Comparison of ENCODE assay signal across 9 cellular contexts in the genomic region with DNA sequence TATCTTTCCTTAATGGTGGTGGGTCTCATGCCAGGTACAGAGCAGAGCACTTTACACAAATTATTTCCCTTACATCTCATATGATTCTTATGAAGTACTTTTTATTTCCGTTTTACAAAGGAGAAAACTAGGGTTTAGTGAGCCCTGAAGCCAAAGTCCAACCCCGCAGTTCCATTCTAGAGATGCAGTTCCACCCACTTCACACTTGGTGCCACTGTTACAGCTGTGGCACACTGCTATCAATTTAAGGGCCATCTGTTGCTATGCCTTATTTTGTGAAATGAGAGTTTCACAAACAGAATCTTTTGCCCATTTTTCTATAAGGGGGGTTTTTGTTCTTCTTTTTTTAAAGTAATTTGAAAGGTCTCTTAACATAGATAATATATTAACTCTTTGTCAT. TPM values are rescaled to one million over a fixed set of nuclear protein-coding genes. Genes with fewer than 3 reads are reported as not detected.
DNase-seq lines count a peak whose midpoint lies in the region; ATAC-seq, FAIRE-seq and TF ChIP-seq lines count a peak whose summit lies in the region.
"Had no signal": no experiment of that assay in that cellular context is flagged by ENCODE, and none has a peak within 500 bp of the region (broad histone marks: within the 10 kb centered on the region; RNA-seq: fewer than 3 reads in every experiment).

No MANE protein-coding gene starts in this region.

- no peaks in the 10 kb centered on the region for H3K4me1 Mint-ChIP-seq in neural crest cell

- H3K4me3 ChIP-seq in GM12865 (ENCODE audit: low read depth, low read length) (no peak overlapping the region), bronchial epithelial cell (ENCODE audit: low read depth, low read length) (no peak overlapping the region), prostate gland (no peak overlapping the region)

- no peaks in the 10 kb centered on the region for H3K9me3 ChIP-seq in prostate gland

- DNase-seq in GM12865 (ENCODE audit: low read depth), result peak; percentile 48
- peak; percentile 20 for DNase-seq in KBM-7
- no peak for DNase-seq in bronchial epithelial cell (ENCODE audit: low read depth)
- no peak for DNase-seq in neural crest cell (ENCODE audit: low read depth, low spot score)
- no peak for DNase-seq in prostate gland (ENCODE audit: low spot score)
- DNase-seq in NCI-H526 treated with DMSO at 0.1 percent for 48 hours (lab: John Stamatoyannopoulos, UW), result no peak
- DNase-seq: stimulated activated CD4-positive, alpha-beta T cell treated with anti-CD3 and anti-CD28 coated beads, Interleukin-4, amount 100 ng/mL, for 24 hours had no signal

- no peak overlapping the region for H3K27ac ChIP-seq in prostate gland

- intact Hi-C loops in prostate gland (cut with DNase I), result no loop called here

- FAIRE-seq in bronchial epithelial cell (lab: Jason Lieb, UNC), result no peak

- peaks cover 4% of the 10 kb centered on the region for H3K36me3 Mint-ChIP-seq in neural crest cell (ENCODE audit: low read depth)

- no peaks in the 10 kb centered on the region for H3K27me3 ChIP-seq in bronchial epithelial cell (ENCODE audit: control insufficient read depth, insufficient read depth, low read length)
- H3K27me3 ChIP-seq in prostate gland (replicated peaks; ENCODE audit: insufficient read depth), result no peaks in the 10 kb centered on the region

- no peaks in the 10 kb centered on the region for H3K9me3 Mint-ChIP-seq in neural crest cell

- H3K4me3 Mint-ChIP-seq in neural crest cell, result no peak overlapping the region

- no peak for ATAC-seq in GM21786 (IDR thresholded peaks at IDR 0.05; ENCODE audit: unreplicated experiment)

- 78% methylated on average over 2 of the region's 2 CpGs for whole genome bisulfite sequencing in prostate gland

- peaks cover 2% of the 10 kb centered on the region for H3K4me1 ChIP-seq in prostate gland (replicated peaks)

- no peaks in the 10 kb centered on the region for H3K27me3 Mint-ChIP-seq in neural crest cell (ENCODE audit: low read depth)

- in situ Hi-C loops in KBM-7 (cut with MboI; ENCODE audit: low pct_unique_long_range_greater_than_20kb, low sequenced_read_pairs), result loop anchor here (25.0 kb wide), 1 partner anchor 389 kb away; no protein-coding TSS in a partner anchor

- no peak overlapping the region for H3K27ac Mint-ChIP-seq in neural crest cell (ENCODE audit: unreplicated experiment)

- no peak for TF ChIP-seq POLR2A in prostate gland (IDR thresholded peaks at IDR 0.05)

- H3K36me3 ChIP-seq in bronchial epithelial cell (ENCODE audit: control insufficient read depth, insufficient read depth, low read length) (peaks cover 1% of the 10 kb centered on the region), prostate gland (no peaks in the 10 kb centered on the region)

- TF ChIP-seq CTCF in GM12865 (IDR thresholded peaks at IDR 0.05; ENCODE audit: insufficient read depth, low read depth, low read length, missing control alignments), result peak; percentile 32
- peak; percentile 51 for TF ChIP-seq CTCF in bronchial epithelial cell (IDR thresholded peaks at IDR 0.05; ENCODE audit: insufficient read depth, low read length, severe bottlenecking)
- TF ChIP-seq CTCF in neural crest cell (conservative IDR thresholded peaks at IDR 0.05), result peak; percentile 55
- TF ChIP-seq CTCF in prostate gland (IDR thresholded peaks at IDR 0.05), result peak in 1 of 4 experiments; percentile 14

RNA-seq across cellular contexts. Expression of gene MIPEP, which starts 12.9 kb away (rescaled TPM):
- total RNA-seq in bronchial epithelial cell (19.2 and 24.2 TPM in 2 replicates), neural crest cell (19.6 and 21.4 TPM in 2 replicates), prostate gland (10 to 100 TPM; 26.2 to 27.1 TPM)

RNA-seq across cellular contexts. Expression of gene C1QTNF9B, which starts 21.0 kb away (rescaled TPM):
- total RNA-seq in bronchial epithelial cell, result not detected in 2 replicates
- not detected in 2 replicates for total RNA-seq in neural crest cell
- total RNA-seq in prostate gland, result 1 to 10 TPM in 1 of 2 donors, not detected in 1; 2.4 TPM
- total RNA-seq: glomerular endothelial cell had no signal

Comparison
In these comparisons a context has a peak if more than half of its experiments do, and no peak if none do; other contexts are left out.
1. DNase-seq: peak in GM12865 (single experiment) and KBM-7 (single experiment); none in bronchial epithelial cell (single experiment), neural crest cell (single experiment), prostate gland (single experiment) and NCI-H526 treated with DMSO at 0.1 percent for 48 hours (single experiment).